18 cellular contexts compared by ENCODE assay signal in genomic region chr3:101229681-101230080, GRCh38.
A peak's percentile ranks its signal among the peaks of the same experiment; 100 is the strongest.
DNase-seq lines count a peak whose midpoint lies in the region; ATAC-seq, FAIRE-seq and TF ChIP-seq lines count a peak whose summit lies in the region.
"Had no signal": no experiment of that assay in that cellular context is flagged by ENCODE, and none has a peak within 500 bp of the region (broad histone marks: within the 10 kb centered on the region; RNA-seq: fewer than 3 reads in every experiment).

No MANE protein-coding gene starts in this region.

- DNase-seq in AG20443 (ENCODE audit: low spot score) (peak; percentile 18), H4 (ENCODE audit: low spot score) (peak; percentile 11), SW480 (ENCODE audit: low spot score) (peak; percentile 1), kidney (no peak), NCI-H510A treated with DMSO at 0.1 percent for 48 hours (lab: John Stamatoyannopoulos, UW) (no peak)
- DNase-seq in CD4-positive, alpha-beta memory T cell = no peak
- DNase-seq: activated CD4-positive, CD25-positive, alpha-beta regulatory T cell; anterior cingulate cortex; DND-41; effector memory CD8-positive, alpha-beta T cell; lower lobe of right lung; NCI-H1436; NCI-H524 treated with DMSO at 0.1 percent for 48 hours; trophoblast cell had no signal

- no peaks in the 10 kb centered on the region for H3K9me3 Mint-ChIP-seq in CD4-positive, alpha-beta memory T cell
- H3K9me3 Mint-ChIP-seq: effector memory CD8-positive, alpha-beta T cell had no signal

- no peak overlapping the region for H3K9ac ChIP-seq in kidney (ENCODE audit: low read length in 2 of 2)

- no peak for FAIRE-seq in kidney (lab: Jason Lieb, UNC)

- no peaks in the 10 kb centered on the region for H3K4me1 ChIP-seq in kidney (ENCODE audit: control insufficient read depth in 1 of 2, insufficient read depth in 1 of 2, low read depth in 1 of 2, low read length in 2 of 2)
- no peaks in the 10 kb centered on the region for H3K4me1 ChIP-seq in CD4-positive, alpha-beta memory T cell (ENCODE audit: insufficient read depth, low read length)
- H3K4me1 ChIP-seq: HAP-1, lower lobe of right lung had no signal

- peak; percentile 11 for TF ChIP-seq CTCF in kidney (IDR thresholded peaks at IDR 0.05; ENCODE audit: borderline replicate concordance, extremely low read depth, insufficient read depth)

- no peak overlapping the region for H3K4me3 Mint-ChIP-seq in CD4-positive, alpha-beta memory T cell
- H3K4me3 Mint-ChIP-seq: effector memory CD8-positive, alpha-beta T cell had no signal

- intact Hi-C loops in kidney (cut with DNase I) = no loop called here
- intact Hi-C loops in CD4-positive, alpha-beta memory T cell (cut with micrococcal nuclease) = no loop called here

- no peak for ATAC-seq in GM21447 (IDR thresholded peaks at IDR 0.05; ENCODE audit: unreplicated experiment)
- ATAC-seq in HG03342 (IDR thresholded peaks at IDR 0.05; ENCODE audit: unreplicated experiment) = no peak
- ATAC-seq: effector memory CD8-positive, alpha-beta T cell; lower lobe of right lung had no signal

- no peaks in the 10 kb centered on the region for H3K27me3 Mint-ChIP-seq in CD4-positive, alpha-beta memory T cell
- H3K27me3 Mint-ChIP-seq: effector memory CD8-positive, alpha-beta T cell had no signal

- no peaks in the 10 kb centered on the region for H3K27me3 ChIP-seq in CD4-positive, alpha-beta memory T cell (ENCODE audit: insufficient read depth, low read length)
- H3K27me3 ChIP-seq: neutrophil had no signal

- H3K27ac Mint-ChIP-seq in CD4-positive, alpha-beta memory T cell = no peak overlapping the region

- peaks cover 0 to 4% of the 10 kb centered on the region in 2 donors for H3K36me3 Mint-ChIP-seq in CD4-positive, alpha-beta memory T cell

- POLR2A ChIA-PET in CD4-positive, alpha-beta memory T cell (lab: Charles Lee; ENCODE audit: partially characterized antibody) = no interaction called here

- H3K4me3 ChIP-seq in kidney (ENCODE audit: low read length in 2 of 2) = no peak overlapping the region
- H3K4me3 ChIP-seq in CD4-positive, alpha-beta memory T cell (ENCODE audit: low read length in 2 of 2) = no peak overlapping the region
- H3K4me3 ChIP-seq: HAP-1, lower lobe of right lung had no signal

- CTCF ChIA-PET in CD4-positive, alpha-beta memory T cell (lab: Charles Lee; ENCODE audit: partially characterized antibody) = interaction anchor here (1.3 kb wide), 1 partner anchor 8 kb away, joined by 3 read pairs; no protein-coding TSS in a partner anchor

- H3K27ac ChIP-seq in kidney (ENCODE audit: low read depth in 2 of 2, low read length in 2 of 2) = no peak overlapping the region
- no peak overlapping the region for H3K27ac ChIP-seq in CD4-positive, alpha-beta memory T cell (ENCODE audit: low read depth, low read length)
- H3K27ac ChIP-seq: lower lobe of right lung, neutrophil had no signal

- H3K4me1 Mint-ChIP-seq in CD4-positive, alpha-beta memory T cell = no peaks in the 10 kb centered on the region

- H3K36me3 ChIP-seq in kidney (ENCODE audit: control insufficient read depth in 1 of 2, insufficient read depth in 2 of 2, low read length in 2 of 2) = no peaks in the 10 kb centered on the region
- no peaks in the 10 kb centered on the region for H3K36me3 ChIP-seq in CD4-positive, alpha-beta memory T cell (ENCODE audit: insufficient read depth, low read length)
- H3K36me3 ChIP-seq: HAP-1, lower lobe of right lung, neutrophil had no signal

- no peaks in the 10 kb centered on the region for H3K9me3 ChIP-seq in kidney (ENCODE audit: control insufficient read depth in 1 of 2, low read length in 2 of 2)
- no peaks in the 10 kb centered on the region for H3K9me3 ChIP-seq in CD4-positive, alpha-beta memory T cell (ENCODE audit: control insufficient read depth in 1 of 2, low read length in 2 of 2)
- H3K9me3 ChIP-seq: HAP-1, lower lobe of right lung, neutrophil had no signal

Comparison
In these comparisons a context has a peak if more than half of its experiments do, and no peak if none do; other contexts are left out.
1. DNase-seq: peak in AG20443 (single experiment), H4 (single experiment) and SW480 (single experiment); none in kidney (single experiment), NCI-H510A treated with DMSO at 0.1 percent for 48 hours (single experiment) and CD4-positive, alpha-beta memory T cell (0 of 5).